1 cellular context compared by ENCODE assay signal in genomic region chr22:35752833-35753189, GRCh38.
TF ChIP-seq lines count a peak whose summit lies in the region.

No MANE protein-coding gene starts in this region.

TF ChIP-seq in H1, 55 proteins besides CTCF, POLR2A, EP300 and RAD21:
- no peak for TF ChIP-seq SIRT6 (IDR thresholded peaks at IDR 0.05; ENCODE audit: low read length)
- no peak for TF ChIP-seq ASH2L (IDR thresholded peaks at IDR 0.05; ENCODE audit: low read length)
- no peak for TF ChIP-seq RXRA (IDR thresholded peaks at IDR 0.05; ENCODE audit: insufficient read depth, low read depth, low read length)
- TF ChIP-seq CBX8 (IDR thresholded peaks at IDR 0.05; ENCODE audit: borderline replicate concordance, low read depth, low read length), result no peak
- TF ChIP-seq EZH2 (IDR thresholded peaks at IDR 0.05; ENCODE audit: low read depth, low read length, severe bottlenecking), result no peak
